In genomic region chr3:152084441-152084840, GRCh38 we compare ENCODE assay signal across 30 cellular contexts.
"Had no signal": no experiment of that assay in that cellular context is flagged by ENCODE, and none has a peak within 500 bp of the region (broad histone marks: within the 10 kb centered on the region; RNA-seq: fewer than 3 reads in every experiment).

No MANE protein-coding gene starts in this region.

- H3K4me3 ChIP-seq: adrenal gland, body of pancreas, esophagus muscularis mucosa had no signal

- ATAC-seq: activated CD4-positive, CD25-positive, alpha-beta regulatory T cell treated with anti-CD3 and anti-CD28 coated beads, Interleukin-2, amount 50 U/mL, for 24 hours; activated CD8-positive, alpha-beta T cell treated with anti-CD3 and anti-CD28 coated beads for 36 hours; activated naive CD8-positive, alpha-beta T cell treated with anti-CD3 and anti-CD28 coated beads, Interleukin-2, amount 50 U/mL, for 24 hours; activated T-cell treated with anti-CD3 and anti-CD28 coated beads, Interleukin-2, amount 50 U/mL, for 4 hours; activated T-helper 17 cell treated with anti-CD3 and anti-CD28 coated beads, Interleukin-2, amount 50 U/mL, for 72 hours; body of pancreas; effector memory CD8-positive, alpha-beta T cell; T-helper 17 cell had no signal

- H3K4me1 ChIP-seq: adrenal gland, body of pancreas had no signal

- H3K9me3 ChIP-seq: adrenal gland, body of pancreas had no signal

- H3K36me3 ChIP-seq: adrenal gland, esophagus muscularis mucosa, WERI-Rb-1 had no signal

- DNase-seq: activated B cell treated with CpG ODN at 0.5 μM for 24 hours; activated CD4-positive, alpha-beta T cell treated with anti-CD3 and anti-CD28 coated beads for 48 hours; activated CD4-positive, alpha-beta T cell treated with anti-CD3 and anti-CD28 coated beads, Interleukin-2, amount 50 U/mL, for 1 hour; activated CD4-positive, alpha-beta T cell treated with anti-CD3 and anti-CD28 coated beads, Interleukin-2, amount 50 U/mL, for 48 hours; activated CD8-positive, alpha-beta memory T cell treated with anti-CD3 and anti-CD28 coated beads for 24 hours; activated CD8-positive, alpha-beta T cell treated with anti-CD3 and anti-CD28 coated beads for 36 hours; activated effector memory CD4-positive, alpha-beta T cell treated with Interleukin-2 at 50 U/mL for 16 hours; activated gamma-delta T cell treated with Interleukin-2 at 50 U/mL for 16 hours; activated naive CD4-positive, alpha-beta T cell treated with Interleukin-2 at 50 U/mL for 16 hours; activated naive CD8-positive, alpha-beta T cell treated with anti-CD3 and anti-CD28 coated beads for 36 hours; activated naive CD8-positive, alpha-beta T cell treated with anti-CD3 and anti-CD28 coated beads, Interleukin-2, amount 50 U/mL, for 24 hours; activated T-cell treated with anti-CD3 and anti-CD28 coated beads, Interleukin-2, amount 50 U/mL, for 4 hours; adrenal gland; amygdala; aorta; body of pancreas; caudate nucleus; cortex of kidney; dermis blood vessel endothelial cell; effector CD4-positive, alpha-beta T cell; effector memory CD8-positive, alpha-beta T cell; erythroblast; head of caudate nucleus; T-helper 1 cell; T-helper 17 cell; T1000; WERI-Rb-1 had no signal

- H3K27me3 ChIP-seq: adrenal gland, body of pancreas, esophagus muscularis mucosa had no signal

- H3K27ac ChIP-seq: adrenal gland, body of pancreas, esophagus muscularis mucosa, WERI-Rb-1 had no signal
